In the genomic region with DNA sequence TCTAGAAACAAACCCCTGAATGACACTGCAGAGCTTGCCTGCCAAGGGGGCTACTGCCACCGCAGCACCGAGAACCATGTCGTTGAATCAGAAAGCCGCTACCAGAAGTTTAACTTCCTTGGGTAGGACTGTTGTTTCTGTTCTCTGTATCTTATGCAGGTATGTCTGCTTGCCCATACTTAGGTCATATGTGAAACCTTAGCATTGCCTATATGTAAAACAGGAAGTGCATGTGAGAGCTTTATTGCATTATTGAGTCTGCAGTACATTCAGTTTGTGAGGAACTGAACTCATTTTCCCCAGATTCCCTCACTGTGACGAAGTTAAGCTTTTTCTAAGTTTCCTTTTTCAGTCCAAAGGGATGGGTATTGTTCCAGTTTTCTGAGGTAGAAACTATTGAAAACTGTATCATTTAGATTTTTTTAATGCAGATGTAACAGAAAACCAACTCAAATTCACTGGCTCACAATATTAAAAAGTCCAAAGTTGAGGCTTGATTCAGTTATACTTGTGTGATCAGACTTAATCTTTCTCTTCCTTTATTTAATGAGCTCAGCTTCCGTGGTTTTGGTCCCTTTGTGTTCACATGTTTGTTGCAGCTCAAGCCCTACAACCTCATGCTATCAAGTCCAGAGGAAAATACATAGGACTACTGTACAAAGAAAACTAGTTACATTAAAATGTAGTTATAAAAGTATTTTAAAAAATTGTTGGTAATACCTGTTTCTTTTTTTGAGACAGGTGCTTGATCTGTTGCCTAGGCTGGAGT, we compare ENCODE assay signal across 8 cellular contexts. TPM values are rescaled to one million over a fixed set of nuclear protein-coding genes. Genes with fewer than 3 reads are reported as not detected.
A peak's percentile ranks its signal among the peaks of the same experiment; 100 is the strongest.
DNase-seq lines count a peak whose midpoint lies in the region; ATAC-seq, FAIRE-seq and TF ChIP-seq lines count a peak whose summit lies in the region.

No MANE protein-coding gene starts in this region.

- H3K36me3 ChIP-seq in uterus, result no peaks in the 10 kb centered on the region

- no peak overlapping the region for H3K4me3 ChIP-seq in uterus

- FAIRE-seq in GM18507 (lab: Jason Lieb, UNC) (peak; percentile 88), RCC 7860 (lab: Jason Lieb, UNC) (no peak)

- H3K4me1 Mint-ChIP-seq in immature natural killer cell, result peaks cover 78 to 97% of the 10 kb centered on the region in 2 donors
- peaks cover 28% of the 10 kb centered on the region for H3K4me1 Mint-ChIP-seq in chondrocyte (ENCODE audit: low read depth)

- H3K27ac ChIP-seq in uterus, result no peak overlapping the region

- no peaks in the 10 kb centered on the region for H3K27me3 ChIP-seq in uterus

- peak; percentile 90 for ATAC-seq in GM21723 (IDR thresholded peaks at IDR 0.05; ENCODE audit: unreplicated experiment)

- H3K9me3 Mint-ChIP-seq in immature natural killer cell (no peaks in the 10 kb centered on the region), chondrocyte (ENCODE audit: low read depth) (no peaks in the 10 kb centered on the region)

- TF ChIP-seq POLR2A in uterus (IDR thresholded peaks at IDR 0.05), result no peak

- intact Hi-C loops in uterus (cut with DNase I; ENCODE audit: low total_unique reads), result no loop called here

- TF ChIP-seq CTCF in uterus (IDR thresholded peaks at IDR 0.05) (no peak), chondrocyte (IDR thresholded peaks at IDR 0.05) (no peak)

- peaks cover 0 to 2% (median 2%) of the 10 kb centered on the region in 3 donors for H3K27me3 Mint-ChIP-seq in immature natural killer cell (ENCODE audit: low read depth in 3 of 3)
- H3K27me3 Mint-ChIP-seq in chondrocyte (ENCODE audit: low read depth), result no peaks in the 10 kb centered on the region

- H3K4me1 ChIP-seq in uterus, result peaks cover 0 to 8% of the 10 kb centered on the region in 2 donors

- DNase-seq in GM18507 (ENCODE audit: extremely low spot score, insufficient read length, low read depth), result no peak
- DNase-seq in Kasumi-1 (lab: John Stamatoyannopoulos, UW), result peak; percentile 54 to 60
- no peak for DNase-seq in immature natural killer cell
- no peak for DNase-seq in uterus
- DNase-seq in RCC 7860 (ENCODE audit: low spot score), result no peak
- no peak for DNase-seq in chondrocyte (ENCODE audit: low spot score)
- DNase-seq in NCI-H526 (lab: John Stamatoyannopoulos, UW), result no peak

- no peaks in the 10 kb centered on the region for H3K9me3 ChIP-seq in uterus

- H3K27ac Mint-ChIP-seq in immature natural killer cell (peak overlapping the region; percentile 51 to 91 (median 83)), chondrocyte (ENCODE audit: unreplicated experiment) (no peak overlapping the region)

- H3K4me3 Mint-ChIP-seq in immature natural killer cell, result peak overlapping the region; percentile 48 to 73 (median 61)
- no peak overlapping the region for H3K4me3 Mint-ChIP-seq in chondrocyte (ENCODE audit: unreplicated experiment)

- peaks cover 0 to 2% (median 0%) of the 10 kb centered on the region in 3 donors for H3K36me3 Mint-ChIP-seq in immature natural killer cell
- H3K36me3 Mint-ChIP-seq in chondrocyte (ENCODE audit: low read depth), result peaks cover 2% of the 10 kb centered on the region

RNA-seq across cellular contexts. Expression of a gene that starts 6.9 kb away (rescaled TPM):
- polyA plus RNA-seq in immature natural killer cell, result 10 to 100 TPM; 25.0 to 38.2 (median 38.1) TPM
- total RNA-seq in uterus (10 to 100 TPM; 15.9 to 47.4 (median 20.3) TPM), chondrocyte (16.2 to 18.9 TPM (median 18.2 TPM) in 3 replicates)

Comparison
In these comparisons a context has a peak if more than half of its experiments do, and no peak if none do; other contexts are left out.
1. DNase-seq: peak in Kasumi-1 (2 of 2); none in GM18507 (single experiment), immature natural killer cell (0 of 3), uterus (0 of 2), RCC 7860 (single experiment), chondrocyte (single experiment) and NCI-H526 (0 of 2).